17 cellular contexts compared by ENCODE assay signal in the genomic region with DNA sequence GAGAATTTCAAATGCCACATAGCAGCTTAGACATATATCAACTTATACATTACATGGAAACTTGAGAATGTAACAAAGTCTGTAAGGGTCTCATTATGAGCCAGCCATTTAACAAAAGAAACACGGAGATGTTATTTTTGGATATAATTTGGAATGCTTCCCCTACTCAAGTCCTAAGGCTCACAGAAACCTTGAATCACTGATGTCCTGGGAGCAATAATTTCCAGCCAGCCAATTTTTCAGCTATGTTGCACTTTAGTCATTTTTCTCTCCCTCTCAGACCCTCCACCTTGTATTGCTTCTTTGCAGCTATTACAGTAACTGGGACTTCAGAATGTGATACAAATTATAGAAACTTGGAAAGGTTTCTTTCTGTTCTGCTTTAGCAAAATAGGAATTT. TPM values are rescaled to one million over a fixed set of nuclear protein-coding genes. Genes with fewer than 3 reads are reported as not detected.
DNase-seq lines count a peak whose midpoint lies in the region; ATAC-seq and TF ChIP-seq lines count a peak whose summit lies in the region.
"Had no signal": no experiment of that assay in that cellular context is flagged by ENCODE, and none has a peak within 500 bp of the region (broad histone marks: within the 10 kb centered on the region; RNA-seq: fewer than 3 reads in every experiment).

No MANE protein-coding gene starts in this region.

- DNase-seq in adipocyte (ENCODE audit: low read depth) (peak; percentile 28), fibroblast of the aortic adventitia (ENCODE audit: low read depth) (peak; percentile 22), skeletal muscle cell (ENCODE audit: low read depth) (peak; percentile 24), GM20000 (ENCODE audit: low spot score) (no peak), COLO829 (ENCODE audit: low spot score) (no peak)
- DNase-seq in stimulated activated CD4-positive, alpha-beta T cell treated with anti-CD3 and anti-CD28 coated beads, Interleukin-4, amount 100 ng/mL, for 4 hours, result no peak
- DNase-seq: CD4-positive, alpha-beta memory T cell; COR-L47; DMS153; DMS79 treated with DMSO at 0.1 percent for 48 hours; GDM1; HFFc6 had no signal

- peak overlapping the region; percentile 43 for H3K4me3 ChIP-seq in adipocyte (ENCODE audit: low read length)
- no peak overlapping the region for H3K4me3 ChIP-seq in fibroblast of the aortic adventitia (ENCODE audit: low read depth, low read length)
- H3K4me3 ChIP-seq in skeletal muscle cell (ENCODE audit: low read depth, low read length), result no peak overlapping the region
- H3K4me3 ChIP-seq: HAP-1 had no signal

- H3K9ac ChIP-seq in adipocyte (ENCODE audit: low read length), result no peak overlapping the region

- no peaks in the 10 kb centered on the region for H3K27me3 ChIP-seq in adipocyte (replicated peaks; ENCODE audit: control insufficient read depth, insufficient read depth, low read length)

- H3K9me3 Mint-ChIP-seq in brain, result no peaks in the 10 kb centered on the region
- H3K9me3 Mint-ChIP-seq: CD4-positive, alpha-beta memory T cell; HFFc6 had no signal

- ATAC-seq in GM19351 (IDR thresholded peaks at IDR 0.05; ENCODE audit: unreplicated experiment), result no peak
- ATAC-seq: HepG2 had no signal

- peaks cover 17% of the 10 kb centered on the region for H3K4me1 Mint-ChIP-seq in brain
- H3K4me1 Mint-ChIP-seq: B cell; CD4-positive, alpha-beta memory T cell had no signal

- no peak overlapping the region for H3K4me3 Mint-ChIP-seq in brain
- H3K4me3 Mint-ChIP-seq: B cell; CD4-positive, alpha-beta memory T cell; HFFc6 had no signal

- H3K27ac Mint-ChIP-seq in brain, result peak overlapping the region in 3 of 5 experiments; percentile 61 to 70 (median 66)
- H3K27ac Mint-ChIP-seq: B cell; CD4-positive, alpha-beta memory T cell; HFFc6 had no signal

- no peaks in the 10 kb centered on the region for H3K27me3 Mint-ChIP-seq in brain
- H3K27me3 Mint-ChIP-seq: B cell; CD4-positive, alpha-beta memory T cell had no signal

- peaks cover 37% of the 10 kb centered on the region for H3K4me1 ChIP-seq in adipocyte (ENCODE audit: control insufficient read depth, insufficient read depth, low read length)
- H3K4me1 ChIP-seq: HAP-1 had no signal

- H3K9me3 ChIP-seq in adipocyte (ENCODE audit: control insufficient read depth, low read length), result no peaks in the 10 kb centered on the region
- H3K9me3 ChIP-seq: HAP-1 had no signal

- H3K36me3 Mint-ChIP-seq in brain, result peaks cover 19% of the 10 kb centered on the region

- H3K36me3 ChIP-seq in adipocyte (ENCODE audit: control insufficient read depth, insufficient read depth, low read length, severe bottlenecking), result peaks cover 4% of the 10 kb centered on the region

- TF ChIP-seq CTCF in brain (conservative IDR thresholded peaks at IDR 0.05) (no peak), fibroblast of the aortic adventitia (IDR thresholded peaks at IDR 0.05; ENCODE audit: insufficient read depth, low read length) (no peak), GM20000 (IDR thresholded peaks at IDR 0.05; ENCODE audit: extremely low read depth, missing control alignments) (no peak)

RNA-seq across cellular contexts. Expression of gene EIF2B3, which starts 56.8 kb away (rescaled TPM):
- polyA plus RNA-seq in brain (ENCODE audit: insufficient read depth, low read depth, low replicate concordance), result 31.8 TPM
- 39.0 and 43.4 TPM in 2 replicates for total RNA-seq in fibroblast of the aortic adventitia (ENCODE audit: low replicate concordance)

Comparison
In these comparisons a context has a peak if more than half of its experiments do, and no peak if none do; other contexts are left out.
1. DNase-seq: peak in adipocyte (single experiment), fibroblast of the aortic adventitia (single experiment) and skeletal muscle cell (single experiment); none in stimulated activated CD4-positive, alpha-beta T cell treated with anti-CD3 and anti-CD28 coated beads, Interleukin-4, amount 100 ng/mL, for 4 hours (0 of 2), GM20000 (single experiment) and COLO829 (single experiment).